Comparison of ENCODE assay signal across 30 cellular contexts in the genomic region with DNA sequence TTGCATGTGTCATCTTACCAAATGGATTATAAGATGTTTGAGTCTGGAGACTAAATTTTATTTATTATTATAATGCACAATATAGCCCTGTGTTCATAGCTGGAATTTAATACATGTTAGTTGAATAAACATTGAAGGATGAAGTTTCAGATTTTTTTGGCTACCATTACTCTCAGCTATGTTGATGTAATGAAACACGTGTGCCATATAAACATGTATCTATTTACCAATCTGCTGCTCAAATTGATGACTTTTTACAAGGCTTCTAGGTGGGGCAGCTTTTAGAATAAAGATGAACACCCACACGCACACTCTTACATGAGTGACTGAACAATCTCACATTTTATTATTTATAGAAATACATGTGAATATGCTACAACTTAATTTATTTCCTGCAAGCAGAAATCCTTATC.
DNase-seq lines count a peak whose midpoint lies in the region; ATAC-seq and TF ChIP-seq lines count a peak whose summit lies in the region.
"Had no signal": no experiment of that assay in that cellular context is flagged by ENCODE, and none has a peak within 500 bp of the region (broad histone marks: within the 10 kb centered on the region; RNA-seq: fewer than 3 reads in every experiment).

No MANE protein-coding gene starts in this region.

- ATAC-seq in activated CD4-positive, alpha-beta T cell treated with anti-CD3 and anti-CD28 coated beads for 36 hours, result no peak
- ATAC-seq in CD4-positive, alpha-beta T cell (ENCODE audit: poor library complexity), result no peak
- ATAC-seq in activated T-helper 17 cell treated with anti-CD3 and anti-CD28 coated beads, Interleukin-2, amount 50 U/mL, for 72 hours (replicated peaks), result no peak
- no peak for ATAC-seq in natural killer cell
- ATAC-seq in left lobe of liver, result no peak
- no peak for ATAC-seq in HG03457 (IDR thresholded peaks at IDR 0.05; ENCODE audit: unreplicated experiment)
- ATAC-seq in GM21723 (IDR thresholded peaks at IDR 0.05; ENCODE audit: unreplicated experiment), result no peak

- peaks cover 14% of the 10 kb centered on the region for H3K36me3 Mint-ChIP-seq in activated CD4-positive, alpha-beta T cell treated with anti-CD3 and anti-CD28 coated beads for 36 hours (ENCODE audit: low read depth)
- H3K36me3 Mint-ChIP-seq in CD4-positive, alpha-beta T cell (ENCODE audit: low read depth), result peaks cover 12% of the 10 kb centered on the region
- peaks cover 22% of the 10 kb centered on the region for H3K36me3 Mint-ChIP-seq in activated T-helper 17 cell treated with anti-CD3 and anti-CD28 coated beads, Interleukin-2, amount 50 U/mL, for 72 hours (ENCODE audit: low read depth)
- H3K36me3 Mint-ChIP-seq in natural killer cell, result no peaks in the 10 kb centered on the region

- CTCF ChIA-PET in activated CD4-positive, alpha-beta T cell treated with anti-CD3 and anti-CD28 coated beads for 36 hours (lab: Charles Lee), result interaction anchor here (1.1 to 3.3 kb wide), 11 partner anchors 10 to 103 kb away, joined by 3 to 27 read pairs (median 9); partner anchors contain the start of gene RUNX1
- CTCF ChIA-PET in CD4-positive, alpha-beta T cell (lab: Charles Lee), result interaction anchor here (0.8 to 2.2 kb wide), 12 partner anchors 9 to 255 kb away, joined by 3 to 9 read pairs (median 5); no protein-coding TSS in a partner anchor

- DNase-seq in activated CD4-positive, alpha-beta T cell treated with anti-CD3 and anti-CD28 coated beads for 36 hours, result no peak
- no peak for DNase-seq in activated CD4-positive, alpha-beta T cell treated with anti-CD3 and anti-CD28 coated beads, Interleukin-2, amount 50 U/mL, for 48 hours
- DNase-seq in CD4-positive, alpha-beta T cell, result no peak
- DNase-seq in natural killer cell, result no peak
- no peak for DNase-seq in left lobe of liver (ENCODE audit: low spot score)
- DNase-seq: 8988T; activated CD4-positive, alpha-beta T cell treated with anti-CD3 and anti-CD28 coated beads, Interleukin-2, amount 10 ng/mL, durations not matched to agents 7 days and 5 days; activated effector memory CD4-positive, alpha-beta T cell treated with Interleukin-2 at 50 U/mL for 16 hours; amniotic stem cell; brain microvascular endothelial cell; cerebellar nuclear complex; DMS79 treated with DMSO at 0.1 percent for 48 hours; GDM1; kidney glomerular epithelial cell; lower lobe of right lung; midbrain; naive thymus-derived CD8-positive, alpha-beta T cell; NCI-H146; Peyer's patch; psoas muscle; SHP77; sigmoid colon; stimulated activated CD4-positive, alpha-beta T cell treated with anti-CD3 and anti-CD28 coated beads, Interleukin-12 subunit alpha, Interleukin-12 subunit beta, amount 100 ng/mL, for 4 hours; stimulated activated CD4-positive, alpha-beta T cell treated with anti-CD3 and anti-CD28 coated beads, Interleukin-2, amount 100 ng/mL, for 48 hours; T1000; trophoblast cell had no signal

- intact Hi-C loops in activated CD4-positive, alpha-beta T cell treated with anti-CD3 and anti-CD28 coated beads for 36 hours (cut with DNase I, micrococcal nuclease), result loop anchor here in 1 of 2 experiments (5.0 kb wide), 2 partner anchors 80 to 580 kb away; no protein-coding TSS in a partner anchor
- intact Hi-C loops in CD4-positive, alpha-beta T cell (cut with DNase I, micrococcal nuclease), result no loop called here
- intact Hi-C loops in natural killer cell (cut with micrococcal nuclease), result no loop called here

- POLR2A ChIA-PET in activated CD4-positive, alpha-beta T cell treated with anti-CD3 and anti-CD28 coated beads for 36 hours (lab: Charles Lee), result interaction anchor here (0.6 to 3.2 kb wide), 16 partner anchors 9 to 141 kb away, joined by 3 to 24 read pairs (median 8); no protein-coding TSS in a partner anchor
- POLR2A ChIA-PET in CD4-positive, alpha-beta T cell (lab: Charles Lee), result interaction anchor here (0.7 to 3.0 kb wide), 10 partner anchors 9 to 104 kb away, joined by 3 to 15 read pairs (median 3); no protein-coding TSS in a partner anchor

- no peak for TF ChIP-seq CTCF in CD4-positive, alpha-beta T cell (IDR thresholded peaks at IDR 0.05)
- no peak for TF ChIP-seq CTCF in natural killer cell (IDR thresholded peaks at IDR 0.05)

- H3K27me3 Mint-ChIP-seq in activated CD4-positive, alpha-beta T cell treated with anti-CD3 and anti-CD28 coated beads for 36 hours, result no peaks in the 10 kb centered on the region
- no peaks in the 10 kb centered on the region for H3K27me3 Mint-ChIP-seq in CD4-positive, alpha-beta T cell
- no peaks in the 10 kb centered on the region for H3K27me3 Mint-ChIP-seq in activated T-helper 17 cell treated with anti-CD3 and anti-CD28 coated beads, Interleukin-2, amount 50 U/mL, for 72 hours
- no peaks in the 10 kb centered on the region for H3K27me3 Mint-ChIP-seq in natural killer cell (ENCODE audit: low read depth in 2 of 2)
- H3K27me3 Mint-ChIP-seq: activated CD4-positive, alpha-beta T cell treated with anti-CD3 and anti-CD28 coated beads, Interleukin-2, amount 10 ng/mL, durations not matched to agents 7 days and 5 days; naive thymus-derived CD8-positive, alpha-beta T cell had no signal

- H3K9me3 Mint-ChIP-seq in activated CD4-positive, alpha-beta T cell treated with anti-CD3 and anti-CD28 coated beads for 36 hours (ENCODE audit: low read depth), result no peaks in the 10 kb centered on the region
- no peaks in the 10 kb centered on the region for H3K9me3 Mint-ChIP-seq in CD4-positive, alpha-beta T cell
- H3K9me3 Mint-ChIP-seq in activated T-helper 17 cell treated with anti-CD3 and anti-CD28 coated beads, Interleukin-2, amount 50 U/mL, for 72 hours, result peaks cover 5% of the 10 kb centered on the region
- H3K9me3 Mint-ChIP-seq in natural killer cell, result no peaks in the 10 kb centered on the region
- H3K9me3 Mint-ChIP-seq: naive thymus-derived CD8-positive, alpha-beta T cell had no signal

- no peak overlapping the region for H3K4me3 Mint-ChIP-seq in activated CD4-positive, alpha-beta T cell treated with anti-CD3 and anti-CD28 coated beads for 36 hours
- no peak overlapping the region for H3K4me3 Mint-ChIP-seq in CD4-positive, alpha-beta T cell
- H3K4me3 Mint-ChIP-seq in activated T-helper 17 cell treated with anti-CD3 and anti-CD28 coated beads, Interleukin-2, amount 50 U/mL, for 72 hours, result peak overlapping the region; percentile 83
- H3K4me3 Mint-ChIP-seq in natural killer cell, result no peak overlapping the region
- H3K4me3 Mint-ChIP-seq: activated CD4-positive, alpha-beta T cell treated with anti-CD3 and anti-CD28 coated beads, Interleukin-2, amount 10 ng/mL, durations not matched to agents 7 days and 5 days had no signal

- H3K27ac ChIP-seq in CD4-positive, alpha-beta T cell (ENCODE audit: low read depth, low read length), result no peak overlapping the region
- H3K27ac ChIP-seq: brain microvascular endothelial cell, hepatocyte, lower lobe of right lung, Peyer's patch, psoas muscle, sigmoid colon had no signal

- no peaks in the 10 kb centered on the region for H3K9me3 ChIP-seq in CD4-positive, alpha-beta T cell (ENCODE audit: control insufficient read depth, low read length)
- H3K9me3 ChIP-seq: lower lobe of right lung, Peyer's patch, psoas muscle, sigmoid colon had no signal

- no peaks in the 10 kb centered on the region for H3K27me3 ChIP-seq in CD4-positive, alpha-beta T cell (ENCODE audit: control insufficient read depth, insufficient read depth, low read length)
- H3K27me3 ChIP-seq: brain microvascular endothelial cell, hepatocyte, Peyer's patch, sigmoid colon had no signal

- peaks cover 91% of the 10 kb centered on the region for H3K4me1 Mint-ChIP-seq in activated CD4-positive, alpha-beta T cell treated with anti-CD3 and anti-CD28 coated beads for 36 hours
- peaks cover 79% of the 10 kb centered on the region for H3K4me1 Mint-ChIP-seq in CD4-positive, alpha-beta T cell (ENCODE audit: low read depth)
- H3K4me1 Mint-ChIP-seq in activated T-helper 17 cell treated with anti-CD3 and anti-CD28 coated beads, Interleukin-2, amount 50 U/mL, for 72 hours, result peaks cover 54% of the 10 kb centered on the region
- H3K4me1 Mint-ChIP-seq in natural killer cell, result peaks cover 33 to 43% of the 10 kb centered on the region in 2 donors

- H3K27ac Mint-ChIP-seq in activated CD4-positive, alpha-beta T cell treated with anti-CD3 and anti-CD28 coated beads for 36 hours, result peak overlapping the region; percentile 95
- peak overlapping the region; percentile 55 for H3K27ac Mint-ChIP-seq in CD4-positive, alpha-beta T cell
- H3K27ac Mint-ChIP-seq in activated T-helper 17 cell treated with anti-CD3 and anti-CD28 coated beads, Interleukin-2, amount 50 U/mL, for 72 hours, result peak overlapping the region; percentile 99
- H3K27ac Mint-ChIP-seq in natural killer cell, result peak overlapping the region; percentile 24 to 53

Comparison
In these comparisons a context has a peak if more than half of its experiments do, and no peak if none do; other contexts are left out.
1. H3K27ac Mint-ChIP-seq: peak in every context shown above with its lines; median percentile 99 in activated T-helper 17 cell treated with anti-CD3 and anti-CD28 coated beads, Interleukin-2, amount 50 U/mL, for 72 hours; 95 in activated CD4-positive, alpha-beta T cell treated with anti-CD3 and anti-CD28 coated beads for 36 hours; 55 in CD4-positive, alpha-beta T cell; 38 in natural killer cell.